ENCODE assay signal across 8 cellular contexts in genomic region chr6:5004373-5005037, GRCh38. TPM values are rescaled to one million over a fixed set of nuclear protein-coding genes. Genes with fewer than 3 reads are reported as not detected.
DNase-seq lines count a peak whose midpoint lies in the region; ATAC-seq and TF ChIP-seq lines count a peak whose summit lies in the region.

No MANE protein-coding gene starts in this region.

- peaks cover 9% of the 10 kb centered on the region for H3K36me3 Mint-ChIP-seq in activated CD8-positive, alpha-beta T cell treated with anti-CD3 and anti-CD28 coated beads, Interleukin-2, amount 10 ng/mL, durations not matched to agents 7 days and 5 days (ENCODE audit: low read depth)
- H3K36me3 Mint-ChIP-seq in immature natural killer cell: peaks cover 0 to 8% (median 0%) of the 10 kb centered on the region in 3 donors

- ATAC-seq in Right ventricle myocardium superior (ENCODE audit: poor library complexity) (no peak), thoracic aorta (ENCODE audit: insufficient number of reproducible peaks, low FRiP score, low read depth) (peak; percentile 10)
- ATAC-seq in activated CD8-positive, alpha-beta T cell treated with anti-CD3 and anti-CD28 coated beads, Interleukin-2, amount 10 ng/mL, durations not matched to agents 7 days and 5 days: no peak

- H3K27ac Mint-ChIP-seq in activated CD8-positive, alpha-beta T cell treated with anti-CD3 and anti-CD28 coated beads, Interleukin-2, amount 10 ng/mL, durations not matched to agents 7 days and 5 days: peak overlapping the region; percentile 99
- H3K27ac Mint-ChIP-seq in immature natural killer cell: peak overlapping the region; percentile 83 to 94 (median 91)

- no peak for DNase-seq in cardiac muscle cell (ENCODE audit: low read depth in 1 of 2, low spot score in 1 of 2)
- DNase-seq in Right ventricle myocardium superior: no peak
- no peak for DNase-seq in activated CD8-positive, alpha-beta T cell treated with anti-CD3 and anti-CD28 coated beads, Interleukin-2, amount 10 ng/mL, durations not matched to agents 7 days and 5 days
- DNase-seq in immature natural killer cell: no peak
- DNase-seq in thoracic aorta (ENCODE audit: low spot score): no peak
- no peak for DNase-seq in AG08395 (ENCODE audit: low spot score)
- DNase-seq in KG1 (lab: John Stamatoyannopoulos, UW): no peak
- DNase-seq in AG20443 (ENCODE audit: low spot score): no peak

- no peaks in the 10 kb centered on the region for H3K27me3 ChIP-seq in cardiac muscle cell
- H3K27me3 ChIP-seq in thoracic aorta (replicated peaks; ENCODE audit: insufficient read depth): no peaks in the 10 kb centered on the region

- no peaks in the 10 kb centered on the region for H3K9me3 ChIP-seq in cardiac muscle cell (ENCODE audit: low read depth)
- no peaks in the 10 kb centered on the region for H3K9me3 ChIP-seq in thoracic aorta

- intact Hi-C loops in Right ventricle myocardium superior (cut with DNase I): no loop called here

- POLR2A ChIA-PET in activated CD8-positive, alpha-beta T cell treated with anti-CD3 and anti-CD28 coated beads, Interleukin-2, amount 10 ng/mL, durations not matched to agents 7 days and 5 days (lab: Charles Lee): no interaction called here

- no peaks in the 10 kb centered on the region for H3K9me3 Mint-ChIP-seq in activated CD8-positive, alpha-beta T cell treated with anti-CD3 and anti-CD28 coated beads, Interleukin-2, amount 10 ng/mL, durations not matched to agents 7 days and 5 days (ENCODE audit: insufficient read depth)
- no peaks in the 10 kb centered on the region for H3K9me3 Mint-ChIP-seq in immature natural killer cell

- TF ChIP-seq CTCF in cardiac muscle cell (IDR thresholded peaks at IDR 0.05; ENCODE audit: low read depth, low read length) (no peak), thoracic aorta (IDR thresholded peaks at IDR 0.05) (no peak)

- CTCF ChIA-PET in activated CD8-positive, alpha-beta T cell treated with anti-CD3 and anti-CD28 coated beads, Interleukin-2, amount 10 ng/mL, durations not matched to agents 7 days and 5 days (lab: Charles Lee): interaction anchor here (1.1 to 1.9 kb wide), 4 partner anchors 11 to 865 kb away, joined by 3 to 9 read pairs (median 4); partner anchors contain the start of gene CDYL

- H3K27me3 Mint-ChIP-seq in activated CD8-positive, alpha-beta T cell treated with anti-CD3 and anti-CD28 coated beads, Interleukin-2, amount 10 ng/mL, durations not matched to agents 7 days and 5 days (ENCODE audit: low read depth): no peaks in the 10 kb centered on the region
- peaks cover 0 to 3% (median 0%) of the 10 kb centered on the region in 3 donors for H3K27me3 Mint-ChIP-seq in immature natural killer cell (ENCODE audit: low read depth in 3 of 3)

- H3K4me1 ChIP-seq in cardiac muscle cell (ENCODE audit: low read depth): no peaks in the 10 kb centered on the region
- H3K4me1 ChIP-seq in thoracic aorta (ENCODE audit: control insufficient read depth in 1 of 2, low read depth in 2 of 2): peaks cover 0 to 7% of the 10 kb centered on the region in 2 donors

- H3K4me3 ChIP-seq in cardiac muscle cell (peak overlapping the region; percentile 76), thoracic aorta (peak overlapping the region; percentile 81)

- peaks cover 24% of the 10 kb centered on the region for H3K4me1 Mint-ChIP-seq in activated CD8-positive, alpha-beta T cell treated with anti-CD3 and anti-CD28 coated beads, Interleukin-2, amount 10 ng/mL, durations not matched to agents 7 days and 5 days (ENCODE audit: low read depth)
- peaks cover 12 to 27% of the 10 kb centered on the region in 2 donors for H3K4me1 Mint-ChIP-seq in immature natural killer cell

- peak overlapping the region; percentile 90 for H3K4me3 Mint-ChIP-seq in activated CD8-positive, alpha-beta T cell treated with anti-CD3 and anti-CD28 coated beads, Interleukin-2, amount 10 ng/mL, durations not matched to agents 7 days and 5 days
- H3K4me3 Mint-ChIP-seq in immature natural killer cell: peak overlapping the region; percentile 91 to 94 (median 94)

- H3K27ac ChIP-seq in cardiac muscle cell: peak overlapping the region; percentile 74
- peak overlapping the region; percentile 84 to 97 for H3K27ac ChIP-seq in thoracic aorta

- peaks cover 4% of the 10 kb centered on the region for H3K36me3 ChIP-seq in cardiac muscle cell
- H3K36me3 ChIP-seq in thoracic aorta: no peaks in the 10 kb centered on the region

RNA-seq across cellular contexts. Expression of gene RPP40, which starts 0.7 kb away (rescaled TPM):
- 2.7 and 3.9 TPM in 2 replicates for total RNA-seq in cardiac muscle cell
- polyA plus RNA-seq in cardiac muscle cell: 13.7 and 14.3 TPM in 2 replicates
- 3.1 TPM for total RNA-seq in Right ventricle myocardium superior
- 1 to 10 TPM; 5.0 to 6.3 TPM for total RNA-seq in activated CD8-positive, alpha-beta T cell treated with anti-CD3 and anti-CD28 coated beads, Interleukin-2, amount 10 ng/mL, durations not matched to agents 7 days and 5 days
- polyA plus RNA-seq in immature natural killer cell: 1 to 10 TPM; 6.9 to 8.8 (median 8.3) TPM
- total RNA-seq in thoracic aorta: 10 to 100 TPM in 1 of 2 donors, 1 to 10 TPM in 1; 2.4 to 11.4 TPM
